Comparison of ENCODE assay signal across 9 cellular contexts in the genomic region with DNA sequence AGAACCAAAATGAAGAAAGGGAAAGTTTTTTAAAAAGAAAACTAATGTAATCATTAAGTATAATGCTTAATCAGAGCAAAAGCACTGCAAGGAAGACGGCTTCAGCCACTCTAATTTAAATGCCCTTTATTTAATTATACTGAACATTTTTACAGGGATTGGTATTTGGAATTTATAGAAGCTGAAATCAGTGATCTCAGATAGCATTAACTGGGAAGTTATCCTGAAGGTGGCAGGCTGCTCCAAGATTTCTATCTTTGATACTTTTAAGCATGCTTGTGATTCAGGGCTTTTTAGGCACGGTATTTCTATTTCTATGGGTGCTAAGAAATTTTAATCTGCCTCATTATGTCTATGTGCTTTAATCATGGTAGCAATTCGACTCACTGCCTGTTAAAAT. TPM values are rescaled to one million over a fixed set of nuclear protein-coding genes. Genes with fewer than 3 reads are reported as not detected.
A peak's percentile ranks its signal among the peaks of the same experiment; 100 is the strongest.
DNase-seq lines count a peak whose midpoint lies in the region; ATAC-seq and TF ChIP-seq lines count a peak whose summit lies in the region.
"Had no signal": no experiment of that assay in that cellular context is flagged by ENCODE, and none has a peak within 500 bp of the region (broad histone marks: within the 10 kb centered on the region; RNA-seq: fewer than 3 reads in every experiment).

No MANE protein-coding gene starts in this region.

- H3K9me3 ChIP-seq in heart right ventricle (no peaks in the 10 kb centered on the region), gastrocnemius medialis (no peaks in the 10 kb centered on the region)

- intact Hi-C loops in heart right ventricle (cut with DNase I), result loop anchor here in 9 of 10 donors (2.0 to 10.0 kb wide), 13 partner anchors 26 to 493 kb away; a partner anchor contains a TSS
- intact Hi-C loops in gastrocnemius medialis (cut with DNase I; ENCODE audit: low total_unique reads), result loop anchor here (2.0 to 5.0 kb wide), 3 partner anchors 377 to 496 kb away; a partner anchor contains a TSS

- 24 to 29% methylated on average over 3 of the region's 3 CpGs for WGBS in heart right ventricle, 2 donors

- peak; percentile 21 for DNase-seq in SIG-M5 treated with dmso at 0.1 percent for 504 hours (lab: John Stamatoyannopoulos, UW; ENCODE audit: unreplicated experiment)
- no peak for DNase-seq in SIG-M5 (lab: John Stamatoyannopoulos, UW)
- DNase-seq in NAMALWA (ENCODE audit: low spot score), result peak; percentile 41
- peak in 1 of 2 donors; percentile 23 for DNase-seq in heart right ventricle
- peak in 1 of 2 donors; percentile 13 for DNase-seq in gastrocnemius medialis
- DNase-seq in MV-4-11 (lab: John Stamatoyannopoulos, UW), result no peak
- DNase-seq: activated naive CD8-positive, alpha-beta T cell treated with anti-CD3 and anti-CD28 coated beads, Interleukin-2, amount 10 ng/mL, durations not matched to agents 7 days and 5 days had no signal

- in situ Hi-C loops in gastrocnemius medialis (cut with MboI; ENCODE audit: low sequenced_read_pairs in 4 of 4), result loop anchor here in 3 of 4 donors (10.0 to 25.0 kb wide), 2 partner anchors 362 to 374 kb away; a partner anchor contains a TSS

- H3K36me3 ChIP-seq in heart right ventricle, result peaks cover 0 to 25% (median 12%) of the 10 kb centered on the region in 9 donors
- H3K36me3 ChIP-seq in gastrocnemius medialis, result peaks cover 0 to 24% of the 10 kb centered on the region in 2 donors

- TF ChIP-seq CTCF in WI38 (IDR thresholded peaks at IDR 0.05; ENCODE audit: low read depth, low read length), result peak; percentile 20; the same call in 1 of the 2 replicates
- peak; percentile 14 to 70 (median 48) for TF ChIP-seq CTCF in heart right ventricle (IDR thresholded peaks at IDR 0.05)
- peak in 4 of 5 experiments; percentile 31 to 55 (median 54) for TF ChIP-seq CTCF in gastrocnemius medialis (IDR thresholded peaks at IDR 0.05 in 4 of 5, conservative IDR thresholded peaks at IDR 0.05 in 1 of 5)

- no peaks in the 10 kb centered on the region for H3K27me3 ChIP-seq in heart right ventricle
- H3K27me3 ChIP-seq in gastrocnemius medialis, result no peaks in the 10 kb centered on the region

- no peak for TF ChIP-seq POLR2A in gastrocnemius medialis (IDR thresholded peaks at IDR 0.05)

- peaks cover 0 to 49% (median 39%) of the 10 kb centered on the region in 9 donors for H3K4me1 ChIP-seq in heart right ventricle
- H3K4me1 ChIP-seq in gastrocnemius medialis, result peaks cover 31 to 33% of the 10 kb centered on the region in 2 donors

- no peak overlapping the region for H3K4me3 ChIP-seq in WI38 (ENCODE audit: low read depth, low read length)
- H3K4me3 ChIP-seq in heart right ventricle, result peak overlapping the region in 7 of 10 donors; percentile 79 to 97 (median 88)
- H3K4me3 ChIP-seq in gastrocnemius medialis, result peak overlapping the region; percentile 83 to 98 (median 91)

- H3K27ac ChIP-seq in heart right ventricle (peak overlapping the region in 9 of 10 donors; percentile 89 to 98 (median 95)), gastrocnemius medialis (peak overlapping the region; percentile 92 to 97 (median 96))

- peak in 1 of 8 donors; percentile 26 for ATAC-seq in heart right ventricle
- ATAC-seq in gastrocnemius medialis, result peak; percentile 49 to 52
- ATAC-seq in HG03025 (IDR thresholded peaks at IDR 0.05; ENCODE audit: low FRiP score, unreplicated experiment), result no peak

RNA-seq across cellular contexts. Expression of a gene that starts 1.3 kb away (rescaled TPM):
- 100 to 1,000 TPM in 6 of 10 donors, 10 to 100 TPM in 4; 70.7 to 122 (median 101) TPM for total RNA-seq in heart right ventricle
- polyA plus RNA-seq in heart right ventricle, result 10 to 100 TPM; 50.3 to 69.9 TPM
- 10 to 100 TPM; 31.3 to 63.9 (median 45.8) TPM for total RNA-seq in gastrocnemius medialis

RNA-seq across cellular contexts. Expression of a gene that starts 25.5 kb away (rescaled TPM):
- 1 to 10 TPM in 6 of 10 donors, under 1 TPM in 4; 0.47 to 1.7 (median 1.2) TPM for total RNA-seq in heart right ventricle
- under 1 TPM; 0.10 to 0.95 TPM for polyA plus RNA-seq in heart right ventricle
- 1 to 10 TPM in 2 of 4 donors, not detected in 2; 1.8 to 2.2 TPM for total RNA-seq in gastrocnemius medialis

Comparison
In these comparisons a context has a peak if more than half of its experiments do, and no peak if none do; other contexts are left out.
1. DNase-seq: peak in SIG-M5 treated with dmso at 0.1 percent for 504 hours (single experiment) and NAMALWA (single experiment); none in SIG-M5 (single experiment) and MV-4-11 (single experiment).
2. Peak in every context shown above with its lines, with median percentiles within 50 percentile points of each other: CTCF ChIP-seq.